ENCODE assay signal across 16 cellular contexts in genomic region chr17:29256735-29257466, GRCh38. TPM values are rescaled to one million over a fixed set of nuclear protein-coding genes. Genes with fewer than 3 reads are reported as not detected.
DNase-seq lines count a peak whose midpoint lies in the region; ATAC-seq, FAIRE-seq and TF ChIP-seq lines count a peak whose summit lies in the region.
"Had no signal": no experiment of that assay in that cellular context is flagged by ENCODE, and none has a peak within 500 bp of the region (broad histone marks: within the 10 kb centered on the region; RNA-seq: fewer than 3 reads in every experiment).

No MANE protein-coding gene starts in this region.

- intact Hi-C loops in MCF 10A (cut with micrococcal nuclease), result no loop called here
- intact Hi-C loops in tibial artery (cut with DNase I; ENCODE audit: low total_unique reads), result no loop called here

- peak; percentile 46 to 66 for ATAC-seq in activated T-cell treated with anti-CD3 and anti-CD28 coated beads, Interleukin-2, amount 50 U/mL, for 72 hours (replicated peaks in 1 of 2)

- H3K9me1 ChIP-seq in keratinocyte (ENCODE audit: control insufficient read depth, extremely low read depth, insufficient read depth, low read length), result peaks cover 2% of the 10 kb centered on the region

- H3K4me3 ChIP-seq in keratinocyte (ENCODE audit: control insufficient read depth in 2 of 3, extremely low read depth in 1 of 3, insufficient read depth in 2 of 3, low read depth in 1 of 3, low read length in 3 of 3) (no peak overlapping the region), tibial artery (peak overlapping the region; percentile 17 to 18)
- H3K4me3 ChIP-seq: SJCRH30, testis had no signal

- H2AFZ ChIP-seq in keratinocyte (ENCODE audit: control insufficient read depth, low read length), result no peak overlapping the region

- dilution Hi-C loops in keratinocyte (cut with MboI; ENCODE audit: extremely low pct_ligation_motif_present, low sequenced_read_pairs), result no loop called here

- no peak overlapping the region for H3K4me2 ChIP-seq in keratinocyte (ENCODE audit: control insufficient read depth, extremely low read depth, insufficient read depth, low read depth, low read length)

- H3K27me3 ChIP-seq in keratinocyte (ENCODE audit: control insufficient read depth, extremely low read depth, insufficient read depth, low read length) (no peaks in the 10 kb centered on the region), tibial artery (no peaks in the 10 kb centered on the region)
- H3K27me3 ChIP-seq: SJCRH30, testis had no signal

- peaks cover 10% of the 10 kb centered on the region for H3K4me1 ChIP-seq in keratinocyte (ENCODE audit: control insufficient read depth, extremely low read depth, insufficient read depth, low read length)
- H3K4me1 ChIP-seq in tibial artery, result peaks cover 0 to 53% (median 31%) of the 10 kb centered on the region in 4 donors
- H3K4me1 ChIP-seq: SJCRH30 had no signal

- peak overlapping the region; percentile 66 for H3K27ac Mint-ChIP-seq in activated T-cell treated with anti-CD3 and anti-CD28 coated beads, Interleukin-2, amount 50 U/mL, for 72 hours
- peak overlapping the region; percentile 82 for H3K27ac Mint-ChIP-seq in MCF 10A (ENCODE audit: low read depth, unreplicated experiment)
- H3K27ac Mint-ChIP-seq: nephron had no signal

- peak; percentile 59 for FAIRE-seq in keratinocyte (lab: Jason Lieb, UNC)
- FAIRE-seq: GM19239 had no signal

- no peak overlapping the region for H3K27ac ChIP-seq in keratinocyte (ENCODE audit: control insufficient read depth, insufficient read depth, low read length)
- peak overlapping the region; percentile 10 to 50 for H3K27ac ChIP-seq in tibial artery
- H3K27ac ChIP-seq: SJCRH30 had no signal

- no peaks in the 10 kb centered on the region for H3K9me3 Mint-ChIP-seq in activated T-cell treated with anti-CD3 and anti-CD28 coated beads, Interleukin-2, amount 50 U/mL, for 72 hours
- H3K9me3 Mint-ChIP-seq in MCF 10A (ENCODE audit: unreplicated experiment), result no peaks in the 10 kb centered on the region
- H3K9me3 Mint-ChIP-seq: nephron had no signal

- H3K9me3 ChIP-seq in keratinocyte (ENCODE audit: control insufficient read depth, low read depth, low read length) (no peaks in the 10 kb centered on the region), tibial artery (no peaks in the 10 kb centered on the region)
- H3K9me3 ChIP-seq: SJCRH30, testis had no signal

- POLR2A ChIA-PET in MCF 10A (lab: Yijun Ruan, JAX), result interaction anchor here (0.6 to 7.2 kb wide), 21 partner anchors 9 to 922 kb away, joined by 3 to 79 read pairs (median 7); partner anchors contain the start of genes IFT20, MYO18A, NUFIP2 and TNFAIP1

- peaks cover 38% of the 10 kb centered on the region for H3K4me1 Mint-ChIP-seq in activated T-cell treated with anti-CD3 and anti-CD28 coated beads, Interleukin-2, amount 50 U/mL, for 72 hours (ENCODE audit: low read depth)
- peaks cover 56% of the 10 kb centered on the region for H3K4me1 Mint-ChIP-seq in MCF 10A (ENCODE audit: insufficient read depth, unreplicated experiment)
- H3K4me1 Mint-ChIP-seq: nephron had no signal

- peaks cover 9% of the 10 kb centered on the region for H3K79me2 ChIP-seq in keratinocyte (ENCODE audit: control insufficient read depth, insufficient read depth, low read length)

- peak overlapping the region in 1 of 2 donors; percentile 66 for H3K4me3 Mint-ChIP-seq in activated T-cell treated with anti-CD3 and anti-CD28 coated beads, Interleukin-2, amount 50 U/mL, for 72 hours
- H3K4me3 Mint-ChIP-seq in MCF 10A (ENCODE audit: unreplicated experiment), result peak overlapping the region; percentile 63
- H3K4me3 Mint-ChIP-seq: nephron had no signal

- no peak overlapping the region for H3K9ac ChIP-seq in keratinocyte (ENCODE audit: control insufficient read depth, extremely low read depth, insufficient read depth, low read length)

- H3K36me3 Mint-ChIP-seq in activated T-cell treated with anti-CD3 and anti-CD28 coated beads, Interleukin-2, amount 50 U/mL, for 72 hours (ENCODE audit: insufficient read depth in 2 of 2), result peaks cover 3 to 16% of the 10 kb centered on the region in 2 donors
- H3K36me3 Mint-ChIP-seq in MCF 10A (ENCODE audit: insufficient read depth, unreplicated experiment), result peaks cover 77% of the 10 kb centered on the region

- H3K36me3 ChIP-seq in keratinocyte (ENCODE audit: control insufficient read depth in 2 of 2, extremely low read depth in 1 of 2, insufficient read depth in 2 of 2, low read length in 2 of 2) (peaks cover 7 to 23% of the 10 kb centered on the region in 2 experiments), tibial artery (peaks cover 1 to 20% (median 9%) of the 10 kb centered on the region in 3 donors)

- BruUV-seq in MCF 10A (replicated peaks; lab: Mats Ljungman, UMichigan), result no TSS peak

- no peaks in the 10 kb centered on the region for H3K27me3 Mint-ChIP-seq in activated T-cell treated with anti-CD3 and anti-CD28 coated beads, Interleukin-2, amount 50 U/mL, for 72 hours (ENCODE audit: low read depth)
- no peaks in the 10 kb centered on the region for H3K27me3 Mint-ChIP-seq in MCF 10A (ENCODE audit: insufficient read depth, unreplicated experiment)

- no peak for DNase-seq in activated T-cell treated with anti-CD3 and anti-CD28 coated beads, Interleukin-2, amount 50 U/mL, for 72 hours
- DNase-seq in activated T-cell treated with anti-CD3 and anti-CD28 coated beads, Interleukin-2, amount 50 U/mL, for 48 hours, result no peak
- DNase-seq in MCF 10A (ENCODE audit: unreplicated experiment) (peak; percentile 44), keratinocyte (ENCODE audit: low read depth, low spot score) (no peak), tibial artery (no peak), NCI-H1105 treated with DMSO at 0.1 percent for 48 hours (lab: John Stamatoyannopoulos, UW) (no peak)
- no peak for DNase-seq in activated effector memory CD4-positive, alpha-beta T cell treated with Interleukin-2 at 50 U/mL for 16 hours
- DNase-seq in stimulated activated CD4-positive, alpha-beta T cell treated with anti-CD3 and anti-CD28 coated beads, Interleukin-12 subunit alpha, Interleukin-12 subunit beta, amount 100 ng/mL, for 4 hours, result no peak
- DNase-seq: activated CD4-positive, alpha-beta T cell treated with anti-CD3 and anti-CD28 coated beads, Interleukin-2, amount 50 U/mL, for 48 hours; central memory CD4-positive, alpha-beta T cell; NCI-H446 treated with DMSO at 0.1 percent for 48 hours; SJCRH30; stimulated activated CD4-positive, alpha-beta T cell treated with anti-CD3 and anti-CD28 coated beads, Interleukin-2, amount 100 ng/mL, for 48 hours; testis had no signal

- TF ChIP-seq CTCF in MCF 10A (IDR thresholded peaks at IDR 0.05; ENCODE audit: unreplicated experiment) (no peak), keratinocyte (optimal IDR thresholded peaks at IDR 0.05 in 1 of 3, IDR thresholded peaks at IDR 0.05 in 1 of 3, conservative IDR thresholded peaks at IDR 0.05 in 1 of 3; ENCODE audit: extremely low read depth in 1 of 3, insufficient read depth in 2 of 3, low read length in 3 of 3) (no peak), tibial artery (IDR thresholded peaks at IDR 0.05) (peak in 1 of 2 experiments; percentile 9)

- H4K20me1 ChIP-seq in keratinocyte (ENCODE audit: control insufficient read depth, extremely low read depth, insufficient read depth, low read length), result no peaks in the 10 kb centered on the region

- CTCF ChIA-PET in MCF 10A (lab: Yijun Ruan, JAX), result interaction anchor here (0.7 to 3.1 kb wide), 11 partner anchors 8 to 140 kb away, joined by 3 to 22 read pairs (median 4); no protein-coding TSS in a partner anchor

RNA-seq across cellular contexts. Expression of gene CRYBA1, which starts 10.2 kb away (rescaled TPM):
- not detected for total RNA-seq in activated T-cell treated with anti-CD3 and anti-CD28 coated beads, Interleukin-2, amount 50 U/mL, for 72 hours
- total RNA-seq in MCF 10A (2022), result not detected in 2 replicates
- not detected in 3 replicates for polyA plus RNA-seq in keratinocyte
- not detected for polyA plus RNA-seq in keratinocyte (2011; ENCODE audit: low read depth)
- polyA plus RNA-seq in keratinocyte (2011; cell fraction: cytosol; rRNA removed), result not detected in 2 replicates
- polyA plus RNA-seq in keratinocyte (2011; cell fraction: nucleus; rRNA removed), result not detected in 2 replicates
- polyA plus RNA-seq in keratinocyte (2012; ENCODE audit: low replicate concordance), result not detected in 2 replicates
- not detected in 3 replicates for polyA minus RNA-seq in keratinocyte
- polyA minus RNA-seq in keratinocyte (2011; cell fraction: cytosol; rRNA and poly(A)+ RNA removed), result not detected
- not detected in 2 replicates for polyA minus RNA-seq in keratinocyte (2011; cell fraction: nucleus; rRNA and poly(A)+ RNA removed)
- total RNA-seq: SJCRH30, testis had no signal

RNA-seq across cellular contexts. Expression of gene NUFIP2, which starts 37.0 kb away (rescaled TPM):
- 10 to 100 TPM; 72.9 to 74.3 TPM for total RNA-seq in activated T-cell treated with anti-CD3 and anti-CD28 coated beads, Interleukin-2, amount 50 U/mL, for 72 hours
- total RNA-seq in MCF 10A (2022), result 78.6 and 88.0 TPM in 2 replicates
- 9.9 to 22.0 TPM (median 16.5 TPM) in 3 replicates for polyA plus RNA-seq in keratinocyte
- polyA plus RNA-seq in keratinocyte (2011; ENCODE audit: low read depth), result 16.5 TPM
- 7.3 and 12.7 TPM in 2 replicates for polyA plus RNA-seq in keratinocyte (2011; cell fraction: cytosol; rRNA removed)
- polyA plus RNA-seq in keratinocyte (2011; cell fraction: nucleus; rRNA removed), result 37.4 and 48.3 TPM in 2 replicates
- polyA plus RNA-seq in keratinocyte (2012; ENCODE audit: low replicate concordance), result 17.9 and 19.3 TPM in 2 replicates
- 11.3 to 24.4 TPM (median 22.9 TPM) in 3 replicates for polyA minus RNA-seq in keratinocyte
- polyA minus RNA-seq in keratinocyte (2011; cell fraction: cytosol; rRNA and poly(A)+ RNA removed), result 19.8 TPM
- 31.8 and 66.1 TPM in 2 replicates for polyA minus RNA-seq in keratinocyte (2011; cell fraction: nucleus; rRNA and poly(A)+ RNA removed)

Comparison
In these comparisons a context has a peak if more than half of its experiments do, and no peak if none do; other contexts are left out.
1. H3K4me3 ChIP-seq: peak in tibial artery (2 of 2); none in keratinocyte (0 of 3).